In the genomic region with DNA sequence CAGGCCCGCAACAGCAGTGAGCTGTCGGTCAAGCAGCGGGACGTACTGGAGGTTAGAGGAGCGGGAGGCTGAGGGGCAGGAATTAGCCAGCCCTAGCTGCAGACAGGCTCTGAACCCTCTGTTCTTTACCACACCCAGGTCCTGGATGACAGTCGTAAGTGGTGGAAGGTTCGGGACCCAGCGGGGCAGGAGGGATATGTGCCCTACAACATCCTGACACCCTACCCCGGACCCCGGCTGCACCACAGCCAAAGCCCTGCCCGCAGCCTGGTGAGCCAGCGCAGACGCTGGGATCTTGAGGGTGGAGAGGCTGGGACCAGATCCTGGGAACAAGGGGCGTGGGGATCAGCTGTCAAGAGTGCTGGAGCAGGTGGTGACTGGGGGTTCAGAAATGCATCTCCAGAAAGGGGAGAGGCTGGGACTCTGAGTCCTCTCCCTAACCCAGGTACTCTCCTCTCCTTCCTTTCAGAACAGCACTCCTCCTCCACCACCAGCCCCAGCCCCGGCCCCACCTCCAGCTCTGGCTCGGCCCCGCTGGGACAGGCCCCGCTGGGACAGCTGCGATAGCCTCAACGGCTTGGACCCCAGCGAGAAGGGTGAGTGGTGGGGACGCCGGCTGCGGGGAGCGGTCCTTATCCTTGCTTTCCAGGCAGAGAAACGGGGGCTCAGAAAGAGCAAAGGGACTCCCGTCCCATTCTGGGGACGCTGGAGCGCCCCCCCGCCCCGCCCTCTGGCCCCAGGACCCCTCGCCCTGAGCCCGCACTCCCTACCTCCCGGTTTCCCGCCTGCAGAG, we compare ENCODE assay signal across 9 cellular contexts. TPM values are rescaled to one million over a fixed set of nuclear protein-coding genes. Genes with fewer than 3 reads are reported as not detected.
A peak's percentile ranks its signal among the peaks of the same experiment; 100 is the strongest.
DNase-seq lines count a peak whose midpoint lies in the region; ATAC-seq and TF ChIP-seq lines count a peak whose summit lies in the region.
"Had no signal": no experiment of that assay in that cellular context is flagged by ENCODE, and none has a peak within 500 bp of the region (broad histone marks: within the 10 kb centered on the region; RNA-seq: fewer than 3 reads in every experiment).

No MANE protein-coding gene starts in this region.

- peak overlapping the region; percentile 86 for H2AFZ ChIP-seq in neuronal stem cell (ENCODE audit: low read length)

- peak overlapping the region; percentile 91 for H3K9ac ChIP-seq in neuronal stem cell (ENCODE audit: low read depth, low read length, poor library complexity)

- H2AK5ac ChIP-seq in neuronal stem cell (ENCODE audit: low read depth, low read length), result peak overlapping the region; percentile 15

- peak overlapping the region; percentile 64 for H3K4me3 ChIP-seq in AG04449 (ENCODE audit: low read depth, low read length)
- peak overlapping the region; percentile 60 for H3K4me3 ChIP-seq in fibroblast of pulmonary artery (replicated peaks; ENCODE audit: low read depth, low read length)
- H3K4me3 ChIP-seq in neuronal stem cell (ENCODE audit: low read length in 2 of 2), result peak overlapping the region; percentile 60 to 88
- H3K4me3 ChIP-seq in HAP-1, result no peak overlapping the region

- peak overlapping the region; percentile 89 for H3K18ac ChIP-seq in neuronal stem cell (ENCODE audit: low read length)

- peak overlapping the region; percentile 97 for H3K4me2 ChIP-seq in neuronal stem cell (ENCODE audit: insufficient read depth, low read length, poor library complexity, severe bottlenecking)

- in situ Hi-C loops in HAP-1 (cut with MboI; ENCODE audit: low sequenced_read_pairs), result no loop called here

- H2BK12ac ChIP-seq in neuronal stem cell (ENCODE audit: low read length), result peak overlapping the region; percentile 79

- H3K27me3 ChIP-seq in neuronal stem cell (ENCODE audit: control insufficient read depth in 3 of 3, insufficient read depth in 3 of 3, low read depth in 1 of 3, low read length in 3 of 3) (peaks cover 4 to 43% (median 27%) of the 10 kb centered on the region in 3 experiments), HAP-1 (ENCODE audit: low read depth) (no peaks in the 10 kb centered on the region; the same call in 1 of the 2 replicates)

- H3K4ac ChIP-seq in neuronal stem cell (ENCODE audit: low read length), result no peak overlapping the region

- no peak overlapping the region for H3K14ac ChIP-seq in neuronal stem cell (ENCODE audit: low read length)

- peaks cover 11 to 17% of the 10 kb centered on the region in 2 donors for H3K36me3 ChIP-seq in neuronal stem cell (replicated peaks in 1 of 2; ENCODE audit: control insufficient read depth in 2 of 2, insufficient read depth in 2 of 2, low read length in 2 of 2)
- H3K36me3 ChIP-seq in HAP-1 (replicated peaks), result peaks cover 6% of the 10 kb centered on the region; the same call in 1 of the 2 replicates

- peak overlapping the region; percentile 77 for H3K23ac ChIP-seq in neuronal stem cell (ENCODE audit: low read depth, low read length, poor library complexity)

- TF ChIP-seq CTCF in AG04449 (IDR thresholded peaks at IDR 0.05; ENCODE audit: insufficient read depth, low read length, missing control alignments) (no peak), fibroblast of pulmonary artery (IDR thresholded peaks at IDR 0.05; ENCODE audit: low read length, missing control alignments) (no peak)

- no CpG with 5 or more reads among the region's 35 CpGs for WGBS in neuronal stem cell (ENCODE audit: extremely low coverage in 2 of 2, insufficient read length in 2 of 2, insufficient replicate concordance in 1 of 2), 2 donors

- peak overlapping the region; percentile 97 for H2BK5ac ChIP-seq in neuronal stem cell (ENCODE audit: low read length)

- peak overlapping the region; percentile 84 for H3K27ac ChIP-seq in neuronal stem cell (replicated peaks; ENCODE audit: low read length)

- no peak for DNase-seq in AG04449 (ENCODE audit: low read depth, low spot score)
- peak; percentile 47 for DNase-seq in HuH-7.5 (ENCODE audit: low spot score)
- DNase-seq in fibroblast of pulmonary artery (ENCODE audit: low read depth), result no peak
- DNase-seq in neuronal stem cell (ENCODE audit: low spot score), result no peak
- DNase-seq in activated CD4-positive, CD25-positive, alpha-beta regulatory T cell (lab: John Stamatoyannopoulos, UW), result no peak
- no peak for DNase-seq in HAP-1 (ENCODE audit: low spot score in 2 of 2)
- DNase-seq in stimulated activated CD4-positive, alpha-beta T cell treated with anti-CD3 and anti-CD28 coated beads, Interleukin-2, amount 100 ng/mL, for 24 hours, result no peak
- DNase-seq: Caco-2 had no signal

- H2BK120ac ChIP-seq in neuronal stem cell (ENCODE audit: low read depth, low read length), result peak overlapping the region; percentile 28

- no peak overlapping the region for H4K8ac ChIP-seq in neuronal stem cell (ENCODE audit: low read depth, low read length)

- H4K91ac ChIP-seq in neuronal stem cell (ENCODE audit: low read depth, low read length, poor library complexity), result no peak overlapping the region

- H3K4me1 ChIP-seq in neuronal stem cell (ENCODE audit: control insufficient read depth in 2 of 2, insufficient read depth in 1 of 2, low read depth in 1 of 2, low read length in 2 of 2) (peaks cover 19 to 22% of the 10 kb centered on the region in 2 donors), HAP-1 (peaks cover 3% of the 10 kb centered on the region)
- H3K4me1 ChIP-seq: Caco-2 had no signal

- POLR2A ChIA-PET in AG04449 (lab: Yijun Ruan, JAX), result interaction anchor here (0.6 to 0.9 kb wide), 2 partner anchors 321 to 322 kb away, joined by 3 read pairs; partner anchors contain the start of gene UBE2S

- CTCF ChIA-PET in AG04449 (lab: Yijun Ruan, JAX), result interaction anchor here (0.7 to 4.1 kb wide), 6 partner anchors 10 to 413 kb away, joined by 3 to 18 read pairs (median 3); no protein-coding TSS in a partner anchor

- ATAC-seq in HG03442 (IDR thresholded peaks at IDR 0.05; ENCODE audit: unreplicated experiment), result no peak

- H2BK15ac ChIP-seq in neuronal stem cell (ENCODE audit: low read length), result peak overlapping the region; percentile 62

- H3K9me3 ChIP-seq in neuronal stem cell (replicated peaks in 1 of 2; ENCODE audit: control insufficient read depth in 2 of 2, insufficient read depth in 1 of 2, low read depth in 1 of 2, low read length in 2 of 2) (peaks cover 2 to 9% of the 10 kb centered on the region in 2 donors), HAP-1 (no peaks in the 10 kb centered on the region)
- H3K9me3 ChIP-seq: Caco-2 had no signal

- H3K79me1 ChIP-seq in neuronal stem cell (ENCODE audit: low read depth, low read length), result peaks cover 3% of the 10 kb centered on the region

RNA-seq across cellular contexts. Expression of gene EPS8L1, which starts 10.4 kb away (rescaled TPM):
- polyA plus RNA-seq in neuronal stem cell (2013, experiment 1 of 2), result 19.6 TPM
- polyA plus RNA-seq in neuronal stem cell (2013, experiment 2 of 2), result 18.4 TPM

RNA-seq across cellular contexts. Expression of gene RDH13, which starts 23.2 kb away (rescaled TPM):
- polyA plus RNA-seq in neuronal stem cell (2013, experiment 1 of 2), result 7.9 TPM
- polyA plus RNA-seq in neuronal stem cell (2013, experiment 2 of 2), result 7.9 TPM

RNA-seq across cellular contexts. Expression of gene PPP1R12C, which starts 31.3 kb away (rescaled TPM):
- polyA plus RNA-seq in neuronal stem cell (2013, experiment 1 of 2), result 45.4 TPM
- 45.1 TPM for polyA plus RNA-seq in neuronal stem cell (2013, experiment 2 of 2)

RNA-seq across cellular contexts. Expression of gene GP6, which starts 48.1 kb away (rescaled TPM):
- polyA plus RNA-seq in neuronal stem cell (2013, experiment 1 of 2), result 0.26 TPM
- 0.17 TPM for polyA plus RNA-seq in neuronal stem cell (2013, experiment 2 of 2)
